ENCODE assay signal across 8 cellular contexts in genomic region chr1:156740679-156741612, GRCh38. TPM values are rescaled to one million over a fixed set of nuclear protein-coding genes. Genes with fewer than 3 reads are reported as not detected.
A peak's percentile ranks its signal among the peaks of the same experiment; 100 is the strongest.
DNase-seq lines count a peak whose midpoint lies in the region; TF ChIP-seq lines count a peak whose summit lies in the region.

Gene MRPL24, minus strand, starts transcription at chr1:156741088. Its CDS starts 2,384 bp downstream, at chr1:156738704.

- H3K9me3 Mint-ChIP-seq in nephron, result no peaks in the 10 kb centered on the region
- no peaks in the 10 kb centered on the region for H3K9me3 Mint-ChIP-seq in stimulated activated naive CD8-positive, alpha-beta T cell treated with anti-CD3 and anti-CD28 coated beads, Interleukin-15, Interleukin-2, amounts not matched to agents 100 ng/mL and 50 ng/mL, for 24 hours

- H2AFZ ChIP-seq in MM.1S (ENCODE audit: low read length), result peak within 1 kb of the TSS; percentile 47

- peak within 1 kb of the TSS; percentile 74 for H3K4me3 ChIP-seq in HAP-1
- peak within 1 kb of the TSS; percentile 80 for H3K4me3 ChIP-seq in MM.1S (ENCODE audit: low read length)
- peak within 1 kb of the TSS; percentile 97 for H3K4me3 ChIP-seq in fibroblast of the aortic adventitia (ENCODE audit: low read depth, low read length)

- no peaks in the 10 kb centered on the region for H3K27me3 ChIP-seq in HAP-1 (ENCODE audit: low read depth)
- no peaks in the 10 kb centered on the region for H3K27me3 ChIP-seq in MM.1S (replicated peaks; ENCODE audit: insufficient read depth, low read length)

- in situ Hi-C loops in HAP-1 (cut with MboI; ENCODE audit: low sequenced_read_pairs), result no loop called here

- no peaks in the 10 kb centered on the region for H4K20me1 ChIP-seq in MM.1S (ENCODE audit: insufficient read depth, low read length)

- peaks cover 36% of the 10 kb centered on the region for H3K4me1 Mint-ChIP-seq in nephron
- peaks cover 52% of the 10 kb centered on the region for H3K4me1 Mint-ChIP-seq in stimulated activated naive CD8-positive, alpha-beta T cell treated with anti-CD3 and anti-CD28 coated beads, Interleukin-15, Interleukin-2, amounts not matched to agents 100 ng/mL and 50 ng/mL, for 24 hours (ENCODE audit: low read depth)

- H3K27me3 Mint-ChIP-seq in nephron (ENCODE audit: low read depth), result no peaks in the 10 kb centered on the region
- no peaks in the 10 kb centered on the region for H3K27me3 Mint-ChIP-seq in stimulated activated naive CD8-positive, alpha-beta T cell treated with anti-CD3 and anti-CD28 coated beads, Interleukin-15, Interleukin-2, amounts not matched to agents 100 ng/mL and 50 ng/mL, for 24 hours

- DNase-seq in HAP-1 (ENCODE audit: low spot score in 2 of 2) (peak; percentile 97 to 99), MM.1S (peak; percentile 100), SIG-M5 (lab: John Stamatoyannopoulos, UW) (peak; percentile 100), activated gamma-delta T cell (lab: John Stamatoyannopoulos, UW) (peak; percentile 86), fibroblast of the aortic adventitia (ENCODE audit: low read depth) (peak; percentile 99)

- H3K27ac Mint-ChIP-seq in nephron, result peak within 1 kb of the TSS; percentile 94 to 96 (median 96)
- peak within 1 kb of the TSS; percentile 98 for H3K27ac Mint-ChIP-seq in stimulated activated naive CD8-positive, alpha-beta T cell treated with anti-CD3 and anti-CD28 coated beads, Interleukin-15, Interleukin-2, amounts not matched to agents 100 ng/mL and 50 ng/mL, for 24 hours

- H3K4me1 ChIP-seq in ES-I3 (ENCODE audit: insufficient read depth, low read length), result peaks cover 15% of the 10 kb centered on the region
- peaks cover 14% of the 10 kb centered on the region for H3K4me1 ChIP-seq in HAP-1
- peaks cover 24% of the 10 kb centered on the region for H3K4me1 ChIP-seq in MM.1S (ENCODE audit: low read length)

- peaks cover 47% of the 10 kb centered on the region for H3K79me2 ChIP-seq in MM.1S (ENCODE audit: low read length)

- H3K4me3 Mint-ChIP-seq in nephron, result peak within 1 kb of the TSS; percentile 93 to 96 (median 94)
- H3K4me3 Mint-ChIP-seq in stimulated activated naive CD8-positive, alpha-beta T cell treated with anti-CD3 and anti-CD28 coated beads, Interleukin-15, Interleukin-2, amounts not matched to agents 100 ng/mL and 50 ng/mL, for 24 hours, result peak within 1 kb of the TSS; percentile 99

- H3K27ac ChIP-seq in MM.1S (ENCODE audit: low read length), result peak within 1 kb of the TSS; percentile 81

- peaks cover 9% of the 10 kb centered on the region for H3K36me3 ChIP-seq in ES-I3 (ENCODE audit: insufficient read depth, low read length)
- H3K36me3 ChIP-seq in HAP-1 (replicated peaks), result peaks cover 63% of the 10 kb centered on the region
- H3K36me3 ChIP-seq in MM.1S (replicated peaks; ENCODE audit: insufficient read depth, low read length), result no peaks in the 10 kb centered on the region

- H3K36me3 Mint-ChIP-seq in nephron (ENCODE audit: low read depth), result peaks cover 25% of the 10 kb centered on the region
- peaks cover 70% of the 10 kb centered on the region for H3K36me3 Mint-ChIP-seq in stimulated activated naive CD8-positive, alpha-beta T cell treated with anti-CD3 and anti-CD28 coated beads, Interleukin-15, Interleukin-2, amounts not matched to agents 100 ng/mL and 50 ng/mL, for 24 hours (ENCODE audit: low read depth)

- H3K9me2 ChIP-seq in MM.1S (replicated peaks; ENCODE audit: insufficient read depth, low read length), result no peaks in the 10 kb centered on the region

- H3F3A ChIP-seq in MM.1S (ENCODE audit: insufficient read depth, low read length), result peaks cover 56% of the 10 kb centered on the region

- TF ChIP-seq CTCF in MM.1S (IDR thresholded peaks at IDR 0.05; ENCODE audit: low read length) (no peak), fibroblast of the aortic adventitia (IDR thresholded peaks at IDR 0.05; ENCODE audit: insufficient read depth, low read length) (no peak), nephron (IDR thresholded peaks at IDR 0.05; ENCODE audit: unreplicated experiment in 3 of 3) (no peak)

- H3K9ac ChIP-seq in ES-I3 (ENCODE audit: low read depth, low read length) (peak within 1 kb of the TSS; percentile 85), MM.1S (ENCODE audit: low read length) (peak within 1 kb of the TSS; percentile 78)

- H3K9me3 ChIP-seq in ES-I3 (ENCODE audit: control insufficient read depth, insufficient read depth, low read length), result no peaks in the 10 kb centered on the region
- no peaks in the 10 kb centered on the region; the same call in 1 of the 2 replicates for H3K9me3 ChIP-seq in HAP-1
- H3K9me3 ChIP-seq in MM.1S (replicated peaks; ENCODE audit: insufficient read depth, low read length), result no peaks in the 10 kb centered on the region

- peak within 1 kb of the TSS; percentile 67 for H3K4me2 ChIP-seq in MM.1S (ENCODE audit: low read depth, low read length)

RNA-seq across cellular contexts. Expression of gene MRPL24, which starts in this region (rescaled TPM):
- total RNA-seq in fibroblast of the aortic adventitia (ENCODE audit: low replicate concordance), result 19.0 and 42.8 TPM in 2 replicates

Comparison
In these comparisons a context has a peak if more than half of its experiments do, and no peak if none do; other contexts are left out.
1. Peak in every context shown above with its lines: DNase-seq, H3K4me3 ChIP-seq and H3K27ac ChIP-seq.